ENCODE assay signal across 8 cellular contexts in genomic region chr17:48011405-48012150, GRCh38. TPM values are rescaled to one million over a fixed set of nuclear protein-coding genes. Genes with fewer than 3 reads are reported as not detected.
DNase-seq lines count a peak whose midpoint lies in the region; ATAC-seq and TF ChIP-seq lines count a peak whose summit lies in the region.

No MANE protein-coding gene starts in this region.

- H3K36me3 Mint-ChIP-seq in activated CD8-positive, alpha-beta memory T cell treated with anti-CD3 and anti-CD28 coated beads, Interleukin-2, amount 10 ng/mL, durations not matched to agents 7 days and 5 days: no peaks in the 10 kb centered on the region

- H3K4me1 ChIP-seq in BE2C (peaks cover 37% of the 10 kb centered on the region), HCT116 (ENCODE audit: control insufficient read depth in 1 of 2, insufficient read depth in 2 of 2, low read length in 2 of 2) (peaks cover 5 to 17% of the 10 kb centered on the region in 2 experiments; a peak in 3 of 4 replicates), rectal smooth muscle tissue (ENCODE audit: control insufficient read depth, insufficient read depth, low read length) (no peaks in the 10 kb centered on the region)

- TF ChIP-seq POLR2A in HCT116 (IDR thresholded peaks at IDR 0.05; ENCODE audit: borderline replicate concordance, extremely low read depth, insufficient read depth, insufficient read length): no peak

- no peaks in the 10 kb centered on the region for H3K79me2 ChIP-seq in HCT116 (ENCODE audit: insufficient read depth, low read length)

- peak overlapping the region; percentile 72 for H3K27ac Mint-ChIP-seq in activated CD8-positive, alpha-beta memory T cell treated with anti-CD3 and anti-CD28 coated beads, Interleukin-2, amount 10 ng/mL, durations not matched to agents 7 days and 5 days

- H3K27ac ChIP-seq in HCT116 (ENCODE audit: low read depth, low read length) (no peak overlapping the region), rectal smooth muscle tissue (ENCODE audit: low read depth, low read length) (no peak overlapping the region)

- peak; percentile 69 for TF ChIP-seq RAD21 in HCT116 (IDR thresholded peaks at IDR 0.05; ENCODE audit: low read depth)

- H3K4me3 Mint-ChIP-seq in activated CD8-positive, alpha-beta memory T cell treated with anti-CD3 and anti-CD28 coated beads, Interleukin-2, amount 10 ng/mL, durations not matched to agents 7 days and 5 days: peak overlapping the region; percentile 76

- CTCF ChIA-PET in HCT116 (lab: Charles Lee): interaction anchor here (0.8 to 2.9 kb wide), 9 partner anchors 9 to 169 kb away, joined by 3 to 13 read pairs (median 4); partner anchors contain the start of gene CDK5RAP3
- CTCF ChIA-PET in activated CD8-positive, alpha-beta memory T cell treated with anti-CD3 and anti-CD28 coated beads, Interleukin-2, amount 10 ng/mL, durations not matched to agents 7 days and 5 days (lab: Charles Lee): interaction anchor here (0.6 to 4.3 kb wide), 29 partner anchors 9 to 575 kb away, joined by 3 to 30 read pairs (median 4); partner anchors contain the start of genes CDK5RAP3 and PNPO

- H3K9ac ChIP-seq in HCT116 (ENCODE audit: low read length): 0 out of 2 replicates have a peak overlapping the region, but pooled peaks have one; percentile 26
- no peak overlapping the region for H3K9ac ChIP-seq in rectal smooth muscle tissue (ENCODE audit: low read length)

- H3K27me3 ChIP-seq in BE2C: no peaks in the 10 kb centered on the region
- H3K27me3 ChIP-seq in HCT116 (ENCODE audit: insufficient read depth, low read length): no peaks in the 10 kb centered on the region
- peaks cover 13% of the 10 kb centered on the region for H3K27me3 ChIP-seq in rectal smooth muscle tissue (ENCODE audit: control insufficient read depth, insufficient read depth, low read length)

- H3K4me2 ChIP-seq in HCT116 (ENCODE audit: low read length): peak overlapping the region; percentile 75

- POLR2A ChIA-PET in HCT116 (lab: Charles Lee): interaction anchor here (0.6 to 1.2 kb wide), 6 partner anchors 9 to 120 kb away, joined by 3 to 5 read pairs (median 4); partner anchors contain the start of genes NFE2L1 and PNPO

- H3K4me3 ChIP-seq in BE2C (ENCODE audit: low read depth, low read length) (peak overlapping the region; percentile 59), HCT116 (replicated peaks in 1 of 2; ENCODE audit: low read depth in 1 of 2, low read length in 2 of 2) (peak overlapping the region in 1 of 2 experiments; percentile 44; a peak in 2 of 4 replicates), foreskin fibroblast (ENCODE audit: low read depth in 1 of 2, low read length in 2 of 2) (peak overlapping the region; percentile 38 to 54), rectal smooth muscle tissue (ENCODE audit: low read length) (peak overlapping the region; percentile 25)

- H3K9me3 ChIP-seq in BE2C: no peaks in the 10 kb centered on the region
- no peaks in the 10 kb centered on the region for H3K9me3 ChIP-seq in HCT116 (ENCODE audit: control insufficient read depth in 1 of 2, insufficient read depth in 1 of 2, low read depth in 1 of 2, low read length in 2 of 2)

- no peaks in the 10 kb centered on the region for H3K9me2 ChIP-seq in HCT116 (ENCODE audit: insufficient read depth)

- no TSS peak for BruUV-seq in HCT116 (replicated peaks; lab: Mats Ljungman, UMichigan)

- no peaks in the 10 kb centered on the region for H4K20me1 ChIP-seq in HCT116 (ENCODE audit: insufficient read depth)

- H2AFZ ChIP-seq in HCT116 (ENCODE audit: low read depth, low read length, poor library complexity, severe bottlenecking): peak overlapping the region; percentile 63

- RAD21 ChIA-PET in HCT116 (lab: Charles Lee; ENCODE audit: low non-redundant PET in 1 of 2, low total read pairs in 2 of 2, uncharacterized antibody in 2 of 2, unreplicated experiment in 2 of 2): interaction anchor here in 1 of 2 experiments (0.9 kb wide), 1 partner anchor 14 kb away, joined by 3 read pairs; no protein-coding TSS in a partner anchor

- peak; percentile 76 for DNase-seq in BE2C
- DNase-seq in HCT116 (ENCODE audit: low read depth, low spot score): peak; percentile 35
- DNase-seq in NCI-H774 (lab: John Stamatoyannopoulos, UW): peak; percentile 44
- DNase-seq in activated CD8-positive, alpha-beta memory T cell treated with anti-CD3 and anti-CD28 coated beads, Interleukin-2, amount 10 ng/mL, durations not matched to agents 7 days and 5 days: peak; percentile 83
- DNase-seq in foreskin fibroblast: peak in 1 of 2 donors; percentile 66
- DNase-seq in GM19240 (ENCODE audit: insufficient read length, low spot score): no peak

- TF ChIP-seq CTCF in BE2C (IDR thresholded peaks at IDR 0.05; ENCODE audit: low read depth, low read length): peak; percentile 83
- TF ChIP-seq CTCF in HCT116 (IDR thresholded peaks at IDR 0.05 in 2 of 3, conservative IDR thresholded peaks at IDR 0.05 in 1 of 3; ENCODE audit: borderline replicate concordance in 1 of 3, insufficient read depth in 1 of 3, low read depth in 2 of 3, low read length in 2 of 3): peak; percentile 53 to 89 (median 86); a peak in 5 of 6 replicates
- peak; percentile 49 for TF ChIP-seq CTCF in foreskin fibroblast (IDR thresholded peaks at IDR 0.05; ENCODE audit: low read depth, low read length)

- no peaks in the 10 kb centered on the region for H3K9me3 Mint-ChIP-seq in activated CD8-positive, alpha-beta memory T cell treated with anti-CD3 and anti-CD28 coated beads, Interleukin-2, amount 10 ng/mL, durations not matched to agents 7 days and 5 days (ENCODE audit: low read depth)

- intact Hi-C loops in HCT116 (cut with micrococcal nuclease): no loop called here

- ATAC-seq in HCT116 (peak; percentile 89), GM21390 (IDR thresholded peaks at IDR 0.05; ENCODE audit: unreplicated experiment) (no peak)
- peak; percentile 85 for ATAC-seq in activated CD8-positive, alpha-beta memory T cell treated with anti-CD3 and anti-CD28 coated beads, Interleukin-2, amount 10 ng/mL, durations not matched to agents 7 days and 5 days

- H3K27me3 Mint-ChIP-seq in activated CD8-positive, alpha-beta memory T cell treated with anti-CD3 and anti-CD28 coated beads, Interleukin-2, amount 10 ng/mL, durations not matched to agents 7 days and 5 days: peaks cover 36% of the 10 kb centered on the region

- H3K4me1 Mint-ChIP-seq in activated CD8-positive, alpha-beta memory T cell treated with anti-CD3 and anti-CD28 coated beads, Interleukin-2, amount 10 ng/mL, durations not matched to agents 7 days and 5 days: peaks cover 19% of the 10 kb centered on the region

- H3K36me3 ChIP-seq in BE2C (no peaks in the 10 kb centered on the region), HCT116 (ENCODE audit: control insufficient read depth in 1 of 2, insufficient read depth in 2 of 2, low read length in 2 of 2) (no peaks in the 10 kb centered on the region), rectal smooth muscle tissue (ENCODE audit: control insufficient read depth, insufficient read depth, low read length) (no peaks in the 10 kb centered on the region)

TF ChIP-seq in HCT116, 20 proteins besides CTCF, POLR2A, EP300 and RAD21 (continues in another document):
- TF ChIP-seq REST (IDR thresholded peaks at IDR 0.05; ENCODE audit: low read depth) (no peak), CBX3 (IDR thresholded peaks at IDR 0.05; ENCODE audit: low read depth) (no peak), ELF1 (IDR thresholded peaks at IDR 0.05; ENCODE audit: borderline replicate concordance, low read depth) (no peak)

RNA-seq across cellular contexts. Expression of gene COPZ2, which starts 26.0 kb away (rescaled TPM):
- 9.3 TPM for polyA plus RNA-seq in BE2C (2012; ENCODE audit: insufficient read depth, insufficient read length, low read depth)
- not detected for total RNA-seq in HCT116 (2021; ENCODE audit: unreplicated experiment)
- polyA plus RNA-seq in HCT116 (2012): 0.14 TPM in 1 of 2 replicates, not detected in the other
- 10 to 100 TPM in 1 of 2 experiments, 1 to 10 TPM in 1; 5.4 to 14.1 TPM for total RNA-seq in activated CD8-positive, alpha-beta memory T cell treated with anti-CD3 and anti-CD28 coated beads, Interleukin-2, amount 10 ng/mL, durations not matched to agents 7 days and 5 days

RNA-seq across cellular contexts. Expression of gene NFE2L1, which starts 36.6 kb away (rescaled TPM):
- polyA plus RNA-seq in BE2C (2012; ENCODE audit: insufficient read depth, insufficient read length, low read depth): 506 TPM
- total RNA-seq in HCT116 (2021; ENCODE audit: unreplicated experiment): 135 TPM
- 157 and 172 TPM in 2 replicates for polyA plus RNA-seq in HCT116 (2012)
- total RNA-seq in activated CD8-positive, alpha-beta memory T cell treated with anti-CD3 and anti-CD28 coated beads, Interleukin-2, amount 10 ng/mL, durations not matched to agents 7 days and 5 days: 10 to 100 TPM; 56.1 to 80.8 TPM

RNA-seq across cellular contexts. Expression of gene CDK5RAP3, which starts 40.7 kb away (rescaled TPM):
- 175 TPM for polyA plus RNA-seq in BE2C (2012; ENCODE audit: insufficient read depth, insufficient read length, low read depth)
- total RNA-seq in HCT116 (2021; ENCODE audit: unreplicated experiment): 255 TPM
- polyA plus RNA-seq in HCT116 (2012): 315 and 319 TPM in 2 replicates
- total RNA-seq in activated CD8-positive, alpha-beta memory T cell treated with anti-CD3 and anti-CD28 coated beads, Interleukin-2, amount 10 ng/mL, durations not matched to agents 7 days and 5 days: 100 to 1,000 TPM; 215 to 262 TPM

RNA-seq across cellular contexts. Expression of gene PRR15L, which starts 53.9 kb away (rescaled TPM):
- polyA plus RNA-seq in BE2C (2012; ENCODE audit: insufficient read depth, insufficient read length, low read depth): not detected
- 0.34 TPM for total RNA-seq in HCT116 (2021; ENCODE audit: unreplicated experiment)
- polyA plus RNA-seq in HCT116 (2012): 0.84 and 0.99 TPM in 2 replicates
- total RNA-seq in activated CD8-positive, alpha-beta memory T cell treated with anti-CD3 and anti-CD28 coated beads, Interleukin-2, amount 10 ng/mL, durations not matched to agents 7 days and 5 days: not detected
